Comparison of ENCODE assay signal across 1 cellular context in genomic region chr19:12792048-12792852, GRCh38.
TF ChIP-seq lines count a peak whose summit lies in the region.

No MANE protein-coding gene starts in this region.

TF ChIP-seq in HEK293, 187 proteins besides CTCF, POLR2A, EP300 and RAD21 (continued from another document and continues in another):
- TF ChIP-seq ZNF311 (tag by site-specific recombination; IDR thresholded peaks at IDR 0.05; ENCODE audit: borderline replicate concordance) (no peak), ZNF664 (tag by site-specific recombination; IDR thresholded peaks at IDR 0.05) (no peak), MYNN (tag by site-specific recombination; IDR thresholded peaks at IDR 0.05; ENCODE audit: borderline replicate concordance) (no peak), ZFP69B (tag by site-specific recombination; IDR thresholded peaks at IDR 0.05) (no peak), KLF8 (tag by site-specific recombination; IDR thresholded peaks at IDR 0.05) (peak; percentile 25; the same call in 1 of the 2 replicates), ZBTB44 (tag by site-specific recombination; IDR thresholded peaks at IDR 0.05) (no peak), KLF17 (tag by site-specific recombination; IDR thresholded peaks at IDR 0.05) (0 out of 2 replicates have a peak, but pooled peaks have one; percentile 42), ZNF621 (tag by site-specific recombination; IDR thresholded peaks at IDR 0.05) (no peak), KLF16 (tag by site-specific recombination; IDR thresholded peaks at IDR 0.05) (0 out of 2 replicates have a peak, but pooled peaks have one; percentile 3), ZNF354C (tag by site-specific recombination; IDR thresholded peaks at IDR 0.05; ENCODE audit: borderline replicate concordance, low read depth) (no peak), IKZF3 (tag by site-specific recombination; IDR thresholded peaks at IDR 0.05) (no peak), GLIS2 (tag by site-specific recombination; IDR thresholded peaks at IDR 0.05) (peak; percentile 98), ZNF37A (tag by site-specific recombination; IDR thresholded peaks at IDR 0.05) (no peak), ZBTB21 (tag by site-specific recombination; IDR thresholded peaks at IDR 0.05) (no peak; the same call in 1 of the 2 replicates), ZNF324 (tag by site-specific recombination; IDR thresholded peaks at IDR 0.05) (no peak), ZNF248 (tag by site-specific recombination; IDR thresholded peaks at IDR 0.05) (no peak), ZNF239 (tag by site-specific recombination; IDR thresholded peaks at IDR 0.05) (no peak), ZNF530 (tag by site-specific recombination; IDR thresholded peaks at IDR 0.05; ENCODE audit: low read depth) (no peak), ZNF585B (tag by site-specific recombination; IDR thresholded peaks at IDR 0.05) (no peak), ZNF580 (tag by site-specific recombination; IDR thresholded peaks at IDR 0.05) (0 out of 2 replicates have a peak, but pooled peaks have one; percentile 8), SP7 (tag by site-specific recombination; IDR thresholded peaks at IDR 0.05) (peak; percentile 34; the same call in 1 of the 2 replicates), ZSCAN23 (tag by site-specific recombination; IDR thresholded peaks at IDR 0.05) (no peak), ZNF610 (tag by site-specific recombination; IDR thresholded peaks at IDR 0.05; ENCODE audit: borderline replicate concordance) (no peak), ZNF510 (tag by site-specific recombination; IDR thresholded peaks at IDR 0.05; ENCODE audit: insufficient replicate concordance) (no peak), ZNF544 (tag by site-specific recombination; IDR thresholded peaks at IDR 0.05) (no peak), OSR2 (tag by site-specific recombination; IDR thresholded peaks at IDR 0.05) (peak; percentile 76), ZNF223 (tag by site-specific recombination; IDR thresholded peaks at IDR 0.05) (no peak), ZNF561 (tag by site-specific recombination; IDR thresholded peaks at IDR 0.05; ENCODE audit: borderline replicate concordance) (no peak), ZNF623 (tag by site-specific recombination; IDR thresholded peaks at IDR 0.05) (no peak), ZNF521 (tag by site-specific recombination; IDR thresholded peaks at IDR 0.05) (no peak), ZIC2 (tag by site-specific recombination; IDR thresholded peaks at IDR 0.05) (no peak), BCL11A (tag by site-specific recombination; IDR thresholded peaks at IDR 0.05; ENCODE audit: low read depth) (peak; percentile 65; the same call in 1 of the 2 replicates), ZBTB20 (tag by site-specific recombination; IDR thresholded peaks at IDR 0.05) (peak; percentile 71; the same call in 1 of the 2 replicates), ZNF114 (tag by site-specific recombination; IDR thresholded peaks at IDR 0.05) (no peak)
- TF ChIP-seq, protein P1, sequence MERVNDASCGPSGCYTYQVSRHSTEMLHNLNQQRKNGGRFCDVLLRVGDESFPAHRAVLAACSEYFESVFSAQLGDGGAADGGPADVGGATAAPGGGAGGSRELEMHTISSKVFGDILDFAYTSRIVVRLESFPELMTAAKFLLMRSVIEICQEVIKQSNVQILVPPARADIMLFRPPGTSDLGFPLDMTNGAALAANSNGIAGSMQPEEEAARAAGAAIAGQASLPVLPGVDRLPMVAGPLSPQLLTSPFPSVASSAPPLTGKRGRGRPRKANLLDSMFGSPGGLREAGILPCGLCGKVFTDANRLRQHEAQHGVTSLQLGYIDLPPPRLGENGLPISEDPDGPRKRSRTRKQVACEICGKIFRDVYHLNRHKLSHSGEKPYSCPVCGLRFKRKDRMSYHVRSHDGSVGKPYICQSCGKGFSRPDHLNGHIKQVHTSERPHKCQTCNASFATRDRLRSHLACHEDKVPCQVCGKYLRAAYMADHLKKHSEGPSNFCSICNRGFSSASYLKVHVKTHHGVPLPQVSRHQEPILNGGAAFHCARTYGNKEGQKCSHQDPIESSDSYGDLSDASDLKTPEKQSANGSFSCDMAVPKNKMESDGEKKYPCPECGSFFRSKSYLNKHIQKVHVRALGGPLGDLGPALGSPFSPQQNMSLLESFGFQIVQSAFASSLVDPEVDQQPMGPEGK (tag by site-specific recombination; IDR thresholded peaks at IDR 0.05), result no peak; the same call in 1 of the 2 replicates
- TF ChIP-seq, protein P2, sequence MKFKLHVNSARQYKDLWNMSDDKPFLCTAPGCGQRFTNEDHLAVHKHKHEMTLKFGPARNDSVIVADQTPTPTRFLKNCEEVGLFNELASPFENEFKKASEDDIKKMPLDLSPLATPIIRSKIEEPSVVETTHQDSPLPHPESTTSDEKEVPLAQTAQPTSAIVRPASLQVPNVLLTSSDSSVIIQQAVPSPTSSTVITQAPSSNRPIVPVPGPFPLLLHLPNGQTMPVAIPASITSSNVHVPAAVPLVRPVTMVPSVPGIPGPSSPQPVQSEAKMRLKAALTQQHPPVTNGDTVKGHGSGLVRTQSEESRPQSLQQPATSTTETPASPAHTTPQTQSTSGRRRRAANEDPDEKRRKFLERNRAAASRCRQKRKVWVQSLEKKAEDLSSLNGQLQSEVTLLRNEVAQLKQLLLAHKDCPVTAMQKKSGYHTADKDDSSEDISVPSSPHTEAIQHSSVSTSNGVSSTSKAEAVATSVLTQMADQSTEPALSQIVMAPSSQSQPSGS (tag by site-specific recombination; IDR thresholded peaks at IDR 0.05; ENCODE audit: low read depth), result no peak
- TF ChIP-seq, protein P3, sequence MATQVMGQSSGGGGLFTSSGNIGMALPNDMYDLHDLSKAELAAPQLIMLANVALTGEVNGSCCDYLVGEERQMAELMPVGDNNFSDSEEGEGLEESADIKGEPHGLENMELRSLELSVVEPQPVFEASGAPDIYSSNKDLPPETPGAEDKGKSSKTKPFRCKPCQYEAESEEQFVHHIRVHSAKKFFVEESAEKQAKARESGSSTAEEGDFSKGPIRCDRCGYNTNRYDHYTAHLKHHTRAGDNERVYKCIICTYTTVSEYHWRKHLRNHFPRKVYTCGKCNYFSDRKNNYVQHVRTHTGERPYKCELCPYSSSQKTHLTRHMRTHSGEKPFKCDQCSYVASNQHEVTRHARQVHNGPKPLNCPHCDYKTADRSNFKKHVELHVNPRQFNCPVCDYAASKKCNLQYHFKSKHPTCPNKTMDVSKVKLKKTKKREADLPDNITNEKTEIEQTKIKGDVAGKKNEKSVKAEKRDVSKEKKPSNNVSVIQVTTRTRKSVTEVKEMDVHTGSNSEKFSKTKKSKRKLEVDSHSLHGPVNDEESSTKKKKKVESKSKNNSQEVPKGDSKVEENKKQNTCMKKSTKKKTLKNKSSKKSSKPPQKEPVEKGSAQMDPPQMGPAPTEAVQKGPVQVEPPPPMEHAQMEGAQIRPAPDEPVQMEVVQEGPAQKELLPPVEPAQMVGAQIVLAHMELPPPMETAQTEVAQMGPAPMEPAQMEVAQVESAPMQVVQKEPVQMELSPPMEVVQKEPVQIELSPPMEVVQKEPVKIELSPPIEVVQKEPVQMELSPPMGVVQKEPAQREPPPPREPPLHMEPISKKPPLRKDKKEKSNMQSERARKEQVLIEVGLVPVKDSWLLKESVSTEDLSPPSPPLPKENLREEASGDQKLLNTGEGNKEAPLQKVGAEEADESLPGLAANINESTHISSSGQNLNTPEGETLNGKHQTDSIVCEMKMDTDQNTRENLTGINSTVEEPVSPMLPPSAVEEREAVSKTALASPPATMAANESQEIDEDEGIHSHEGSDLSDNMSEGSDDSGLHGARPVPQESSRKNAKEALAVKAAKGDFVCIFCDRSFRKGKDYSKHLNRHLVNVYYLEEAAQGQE (tag by site-specific recombination; IDR thresholded peaks at IDR 0.05), result no peak
- TF ChIP-seq, protein P4, sequence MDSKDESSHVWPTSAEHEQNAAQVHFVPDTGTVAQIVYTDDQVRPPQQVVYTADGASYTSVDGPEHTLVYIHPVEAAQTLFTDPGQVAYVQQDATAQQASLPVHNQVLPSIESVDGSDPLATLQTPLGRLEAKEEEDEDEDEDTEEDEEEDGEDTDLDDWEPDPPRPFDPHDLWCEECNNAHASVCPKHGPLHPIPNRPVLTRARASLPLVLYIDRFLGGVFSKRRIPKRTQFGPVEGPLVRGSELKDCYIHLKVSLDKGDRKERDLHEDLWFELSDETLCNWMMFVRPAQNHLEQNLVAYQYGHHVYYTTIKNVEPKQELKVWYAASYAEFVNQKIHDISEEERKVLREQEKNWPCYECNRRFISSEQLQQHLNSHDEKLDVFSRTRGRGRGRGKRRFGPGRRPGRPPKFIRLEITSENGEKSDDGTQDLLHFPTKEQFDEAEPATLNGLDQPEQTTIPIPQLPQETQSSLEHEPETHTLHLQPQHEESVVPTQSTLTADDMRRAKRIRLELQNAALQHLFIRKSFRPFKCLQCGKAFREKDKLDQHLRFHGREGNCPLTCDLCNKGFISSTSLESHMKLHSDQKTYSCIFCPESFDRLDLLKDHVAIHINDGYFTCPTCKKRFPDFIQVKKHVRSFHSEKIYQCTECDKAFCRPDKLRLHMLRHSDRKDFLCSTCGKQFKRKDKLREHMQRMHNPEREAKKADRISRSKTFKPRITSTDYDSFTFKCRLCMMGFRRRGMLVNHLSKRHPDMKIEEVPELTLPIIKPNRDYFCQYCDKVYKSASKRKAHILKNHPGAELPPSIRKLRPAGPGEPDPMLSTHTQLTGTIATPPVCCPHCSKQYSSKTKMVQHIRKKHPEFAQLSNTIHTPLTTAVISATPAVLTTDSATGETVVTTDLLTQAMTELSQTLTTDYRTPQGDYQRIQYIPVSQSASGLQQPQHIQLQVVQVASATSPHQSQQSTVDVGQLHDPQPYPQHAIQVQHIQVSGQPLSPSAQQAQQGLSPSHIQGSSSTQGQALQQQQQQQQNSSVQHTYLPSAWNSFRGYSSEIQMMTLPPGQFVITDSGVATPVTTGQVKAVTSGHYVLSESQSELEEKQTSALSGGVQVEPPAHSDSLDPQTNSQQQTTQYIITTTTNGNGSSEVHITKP (tag by site-specific recombination; IDR thresholded peaks at IDR 0.05), result no peak
- TF ChIP-seq, protein P5, sequence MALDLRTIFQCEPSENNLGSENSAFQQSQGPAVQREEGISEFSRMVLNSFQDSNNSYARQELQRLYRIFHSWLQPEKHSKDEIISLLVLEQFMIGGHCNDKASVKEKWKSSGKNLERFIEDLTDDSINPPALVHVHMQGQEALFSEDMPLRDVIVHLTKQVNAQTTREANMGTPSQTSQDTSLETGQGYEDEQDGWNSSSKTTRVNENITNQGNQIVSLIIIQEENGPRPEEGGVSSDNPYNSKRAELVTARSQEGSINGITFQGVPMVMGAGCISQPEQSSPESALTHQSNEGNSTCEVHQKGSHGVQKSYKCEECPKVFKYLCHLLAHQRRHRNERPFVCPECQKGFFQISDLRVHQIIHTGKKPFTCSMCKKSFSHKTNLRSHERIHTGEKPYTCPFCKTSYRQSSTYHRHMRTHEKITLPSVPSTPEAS (tag by site-specific recombination; IDR thresholded peaks at IDR 0.05), result no peak
- TF ChIP-seq, protein P6, sequence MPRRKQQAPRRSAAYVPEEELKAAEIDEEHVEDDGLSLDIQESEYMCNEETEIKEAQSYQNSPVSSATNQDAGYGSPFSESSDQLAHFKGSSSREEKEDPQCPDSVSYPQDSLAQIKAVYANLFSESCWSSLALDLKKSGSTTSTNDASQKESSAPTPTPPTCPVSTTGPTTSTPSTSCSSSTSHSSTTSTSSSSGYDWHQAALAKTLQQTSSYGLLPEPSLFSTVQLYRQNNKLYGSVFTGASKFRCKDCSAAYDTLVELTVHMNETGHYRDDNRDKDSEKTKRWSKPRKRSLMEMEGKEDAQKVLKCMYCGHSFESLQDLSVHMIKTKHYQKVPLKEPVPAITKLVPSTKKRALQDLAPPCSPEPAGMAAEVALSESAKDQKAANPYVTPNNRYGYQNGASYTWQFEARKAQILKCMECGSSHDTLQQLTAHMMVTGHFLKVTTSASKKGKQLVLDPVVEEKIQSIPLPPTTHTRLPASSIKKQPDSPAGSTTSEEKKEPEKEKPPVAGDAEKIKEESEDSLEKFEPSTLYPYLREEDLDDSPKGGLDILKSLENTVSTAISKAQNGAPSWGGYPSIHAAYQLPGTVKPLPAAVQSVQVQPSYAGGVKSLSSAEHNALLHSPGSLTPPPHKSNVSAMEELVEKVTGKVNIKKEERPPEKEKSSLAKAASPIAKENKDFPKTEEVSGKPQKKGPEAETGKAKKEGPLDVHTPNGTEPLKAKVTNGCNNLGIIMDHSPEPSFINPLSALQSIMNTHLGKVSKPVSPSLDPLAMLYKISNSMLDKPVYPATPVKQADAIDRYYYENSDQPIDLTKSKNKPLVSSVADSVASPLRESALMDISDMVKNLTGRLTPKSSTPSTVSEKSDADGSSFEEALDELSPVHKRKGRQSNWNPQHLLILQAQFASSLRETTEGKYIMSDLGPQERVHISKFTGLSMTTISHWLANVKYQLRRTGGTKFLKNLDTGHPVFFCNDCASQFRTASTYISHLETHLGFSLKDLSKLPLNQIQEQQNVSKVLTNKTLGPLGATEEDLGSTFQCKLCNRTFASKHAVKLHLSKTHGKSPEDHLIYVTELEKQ (tag by site-specific recombination; IDR thresholded peaks at IDR 0.05; ENCODE audit: borderline replicate concordance), result no peak
